8 cellular contexts compared by ENCODE assay signal in the genomic region with DNA sequence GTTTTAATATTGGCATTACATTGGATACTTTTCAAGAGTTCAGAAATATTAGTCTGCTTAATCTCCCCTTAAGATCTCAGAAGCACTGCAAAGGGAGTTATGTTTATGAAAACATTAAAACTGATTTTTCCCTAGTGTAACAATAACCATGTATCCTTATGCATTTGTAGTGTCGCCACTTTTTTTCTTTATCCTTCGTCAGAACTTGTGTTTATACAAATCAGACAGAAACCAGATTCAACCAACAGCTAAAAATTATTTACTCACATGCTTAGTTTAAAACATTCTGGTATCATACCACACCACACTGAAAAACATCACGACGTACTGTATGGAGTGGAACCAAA. TPM values are rescaled to one million over a fixed set of nuclear protein-coding genes. Genes with fewer than 3 reads are reported as not detected.
DNase-seq lines count a peak whose midpoint lies in the region; ATAC-seq and TF ChIP-seq lines count a peak whose summit lies in the region.

No MANE protein-coding gene starts in this region.

- peak overlapping the region; percentile 98 to 100 (median 99) for H3K27ac Mint-ChIP-seq in naive B cell

- TF ChIP-seq CTCF in AG04449 (IDR thresholded peaks at IDR 0.05; ENCODE audit: insufficient read depth, low read length, missing control alignments) (no peak), IMR-90 (conservative IDR thresholded peaks at IDR 0.05; ENCODE audit: low read depth, low read length) (no peak), GM20000 (IDR thresholded peaks at IDR 0.05; ENCODE audit: extremely low read depth, missing control alignments) (no peak)

- H3K4ac ChIP-seq in IMR-90 (ENCODE audit: low read depth, low read length), result no peak overlapping the region

- peaks cover 39 to 59% (median 55%) of the 10 kb centered on the region in 3 donors for H3K4me1 Mint-ChIP-seq in naive B cell

- H2AK9ac ChIP-seq in IMR-90 (replicated peaks; ENCODE audit: low read depth, low read length, poor library complexity), result no peak overlapping the region

- intact Hi-C loops in IMR-90 (cut with micrococcal nuclease), result loop anchor here (2.0 kb wide), 1 partner anchor 26 kb away; no protein-coding TSS in a partner anchor

- H3K36me3 ChIP-seq in IMR-90 (ENCODE audit: control insufficient read depth, insufficient read depth, low read length), result no peaks in the 10 kb centered on the region

- H3K56ac ChIP-seq in IMR-90 (ENCODE audit: extremely low read depth, insufficient read depth, low read length), result no peak overlapping the region

- POLR2A ChIA-PET in AG04449 (lab: Yijun Ruan, JAX) (interaction anchor here (0.9 kb wide), 1 partner anchor 10 kb away, joined by 3 read pairs; no protein-coding TSS in a partner anchor), IMR-90 (lab: Charles Lee; ENCODE audit: unreplicated experiment) (interaction anchor here (1.1 kb wide), 1 partner anchor 26 kb away, joined by 3 read pairs; no protein-coding TSS in a partner anchor)

- no peak for TF ChIP-seq RAD21 in IMR-90 (IDR thresholded peaks at IDR 0.05; ENCODE audit: low read length)

- no CpG with 5 or more reads among the region's 4 CpGs for WGBS in IMR-90 (ENCODE audit: extremely low coverage in 2 of 2, insufficient read length in 1 of 2), 2 experiments

- H3K79me1 ChIP-seq in IMR-90 (ENCODE audit: low read depth in 1 of 2, low read length in 2 of 2), result peaks cover 17 to 41% of the 10 kb centered on the region in 2 experiments

- in situ Hi-C loops in IMR-90 (cut with MboI; ENCODE audit: low sequenced_read_pairs), result no loop called here

- peaks cover 13% of the 10 kb centered on the region for H3K9me1 ChIP-seq in IMR-90 (ENCODE audit: insufficient read depth, low read length)

- peaks cover 0 to 8% of the 10 kb centered on the region in 2 donors for H3K36me3 Mint-ChIP-seq in naive B cell

- peak overlapping the region; percentile 92 for H3K4me2 ChIP-seq in IMR-90 (ENCODE audit: low read depth, low read length)

- H2BK5ac ChIP-seq in IMR-90 (ENCODE audit: low read depth, low read length, poor library complexity, severe bottlenecking), result peak overlapping the region; percentile 78

- H3K4me3 Mint-ChIP-seq in naive B cell, result peak overlapping the region; percentile 95 to 99 (median 98)

- H3K27ac ChIP-seq in IMR-90 (ENCODE audit: insufficient read depth, low read length) (peak overlapping the region; percentile 32; the same call in 1 of the 2 replicates), caudate nucleus (ENCODE audit: low read depth, low read length) (peak overlapping the region; percentile 88)

- H3K18ac ChIP-seq in IMR-90 (ENCODE audit: low read depth, low read length), result peak overlapping the region; percentile 28; the same call in 1 of the 2 replicates

- TF ChIP-seq POLR2A in IMR-90 (IDR thresholded peaks at IDR 0.05; ENCODE audit: low read depth, low read length), result no peak

- H3K4me1 ChIP-seq in IMR-90 (ENCODE audit: control insufficient read depth, insufficient read depth, low read length), result peaks cover 9% of the 10 kb centered on the region

- H3K9me3 ChIP-seq in IMR-90 (ENCODE audit: control insufficient read depth, insufficient read depth, low read length), result no peaks in the 10 kb centered on the region

- H3K4me3 ChIP-seq in AG04449 (ENCODE audit: low read depth, low read length) (peak overlapping the region; percentile 90), IMR-90 (ENCODE audit: insufficient read depth, low read depth, low read length) (peak overlapping the region; percentile 64)

- no peaks in the 10 kb centered on the region for H3K27me3 Mint-ChIP-seq in naive B cell

- H3K27me3 ChIP-seq in IMR-90 (ENCODE audit: control insufficient read depth, insufficient read depth, low read length), result peaks cover 16% of the 10 kb centered on the region

- CTCF ChIA-PET in AG04449 (lab: Yijun Ruan, JAX) (interaction anchor here (1.2 to 2.2 kb wide), 5 partner anchors 10 to 102 kb away, joined by 3 to 7 read pairs (median 3); no protein-coding TSS in a partner anchor), IMR-90 (lab: Yijun Ruan, JAX) (no interaction called here)

- DNase-seq in AG04449 (ENCODE audit: low read depth, low spot score), result no peak
- no peak for DNase-seq in IMR-90
- no peak for DNase-seq in caudate nucleus (lab: John Stamatoyannopoulos, UW)
- DNase-seq in naive B cell, result no peak
- DNase-seq in NCI-H2196 treated with DMSO at 0.1 percent for 48 hours (lab: John Stamatoyannopoulos, UW; ENCODE audit: unreplicated experiment), result no peak
- DNase-seq in NCI-H510A (lab: John Stamatoyannopoulos, UW), result no peak
- no peak for DNase-seq in GM20000 (ENCODE audit: low spot score)

- H4K5ac ChIP-seq in IMR-90 (ENCODE audit: low read depth, low read length), result peak overlapping the region; percentile 42; the same call in 1 of the 2 replicates

- H2BK20ac ChIP-seq in IMR-90 (ENCODE audit: low read depth, low read length), result no peak overlapping the region

- H3K9me3 Mint-ChIP-seq in naive B cell, result no peaks in the 10 kb centered on the region

- no peak overlapping the region; the same call in 1 of the 2 replicates for H3K23ac ChIP-seq in IMR-90 (ENCODE audit: low read depth, low read length)

- no peak overlapping the region for H3K14ac ChIP-seq in IMR-90 (replicated peaks; ENCODE audit: low read depth, low read length)

- no peak overlapping the region for H2BK15ac ChIP-seq in IMR-90 (ENCODE audit: low read depth, low read length)

- H2AFZ ChIP-seq in IMR-90 (replicated peaks; ENCODE audit: low read length, poor library complexity), result no peak overlapping the region

- no peak overlapping the region for H2AK5ac ChIP-seq in IMR-90 (ENCODE audit: low read depth, low read length)

- H3K9ac ChIP-seq in IMR-90 (ENCODE audit: low read depth, low read length), result peak overlapping the region; percentile 92

- peaks cover 43% of the 10 kb centered on the region for H4K20me1 ChIP-seq in IMR-90 (ENCODE audit: insufficient read depth, low read length)

- ATAC-seq in IMR-90 (ENCODE audit: low read depth) (no peak; the same call in none of the 2 replicates), naive B cell (ENCODE audit: low read depth in 2 of 2) (no peak), HG03159 (IDR thresholded peaks at IDR 0.05; ENCODE audit: unreplicated experiment) (no peak)

- dilution Hi-C loops in IMR-90 (cut with HindIII; ENCODE audit: low sequenced_read_pairs, unreplicated experiment), result no loop called here

- no peak overlapping the region for H4K91ac ChIP-seq in IMR-90 (ENCODE audit: insufficient read depth, low read depth, low read length)

- no peak overlapping the region for H2BK120ac ChIP-seq in IMR-90 (ENCODE audit: low read depth, low read length)

- H4K8ac ChIP-seq in IMR-90 (ENCODE audit: low read depth in 2 of 2, low read length in 2 of 2), result no peak overlapping the region

- BruUV-seq in IMR-90 (replicated peaks; lab: Mats Ljungman, UMichigan), result no TSS peak

TF ChIP-seq in IMR-90, 13 proteins besides CTCF, POLR2A, EP300 and RAD21:
- TF ChIP-seq FOS (IDR thresholded peaks at IDR 0.05; ENCODE audit: low read depth, low read length) (no peak), NFE2L2 (IDR thresholded peaks at IDR 0.05; ENCODE audit: low read depth, low read length) (no peak), RCOR1 (IDR thresholded peaks at IDR 0.05; ENCODE audit: insufficient replicate concordance, low read length) (no peak), BHLHE40 (IDR thresholded peaks at IDR 0.05; ENCODE audit: low read depth, low read length) (no peak), CHD1 (IDR thresholded peaks at IDR 0.05; ENCODE audit: low read depth, low read length) (no peak), MXI1 (IDR thresholded peaks at IDR 0.05; ENCODE audit: borderline replicate concordance, low read depth, low read length) (no peak), MAZ (IDR thresholded peaks at IDR 0.05; ENCODE audit: borderline replicate concordance, low read depth, low read length) (no peak), CEBPB (IDR thresholded peaks at IDR 0.05; ENCODE audit: low read depth, low read length) (no peak), RFX5 (IDR thresholded peaks at IDR 0.05; ENCODE audit: low read depth, low read length) (no peak)

RNA-seq across cellular contexts. Expression of a gene that starts 1.3 kb away (rescaled TPM):
- total RNA-seq in IMR-90 (2012; rRNA removed), result 46.6 and 80.3 TPM in 2 replicates
- polyA plus RNA-seq in IMR-90 (2012; rRNA removed) (13.8 and 17.0 TPM in 2 replicates), naive B cell (ENCODE audit: low read depth in 6 of 6) (10 to 100 TPM in 4 of 6 donors, 1 to 10 TPM in 2; 6.2 to 18.2 (median 11.9) TPM)
- polyA plus RNA-seq in IMR-90 (2012; cell fraction: cytosol; rRNA removed), result 5.0 and 5.2 TPM in 2 replicates
- polyA plus RNA-seq in IMR-90 (2012; cell fraction: nucleus; rRNA removed; ENCODE audit: low replicate concordance), result 2.4 and 9.0 TPM in 2 replicates
